In genomic region chr7:20220293-20220755, GRCh38 we compare ENCODE assay signal across 8 cellular contexts. TPM values are rescaled to one million over a fixed set of nuclear protein-coding genes. Genes with fewer than 3 reads are reported as not detected.
DNase-seq lines count a peak whose midpoint lies in the region; ATAC-seq and TF ChIP-seq lines count a peak whose summit lies in the region.

No MANE protein-coding gene starts in this region.

- CTCF ChIA-PET in activated CD8-positive, alpha-beta T cell treated with anti-CD3 and anti-CD28 coated beads for 36 hours (lab: Charles Lee) = no interaction called here
- CTCF ChIA-PET in activated CD8-positive, alpha-beta T cell treated with anti-CD3 and anti-CD28 coated beads, Interleukin-2, amount 10 ng/mL, durations not matched to agents 7 days and 5 days (lab: Charles Lee) = no interaction called here
- CTCF ChIA-PET in GM10248 (lab: Yijun Ruan, JAX) = interaction anchor here (0.7 to 8.1 kb wide), 13 partner anchors 11 to 238 kb away, joined by 3 to 85 read pairs (median 5); no protein-coding TSS in a partner anchor

- H3K27me3 ChIP-seq in transverse colon = no peaks in the 10 kb centered on the region

- no peak for TF ChIP-seq CTCF in activated CD8-positive, alpha-beta T cell treated with anti-CD3 and anti-CD28 coated beads for 36 hours (IDR thresholded peaks at IDR 0.05)
- TF ChIP-seq CTCF in transverse colon (IDR thresholded peaks at IDR 0.05) (no peak), GM10248 (IDR thresholded peaks at IDR 0.05; ENCODE audit: control extremely low read depth, extremely low read depth, low read depth, missing control alignments) (no peak)

- POLR2A ChIA-PET in activated CD8-positive, alpha-beta T cell treated with anti-CD3 and anti-CD28 coated beads for 36 hours (lab: Charles Lee) = no interaction called here
- POLR2A ChIA-PET in activated CD8-positive, alpha-beta T cell treated with anti-CD3 and anti-CD28 coated beads, Interleukin-2, amount 10 ng/mL, durations not matched to agents 7 days and 5 days (lab: Charles Lee) = no interaction called here
- POLR2A ChIA-PET in GM10248 (lab: Yijun Ruan, JAX) = interaction anchor here (0.8 to 3.7 kb wide), 7 partner anchors 12 to 110 kb away, joined by 3 to 45 read pairs (median 5); partner anchors contain the start of gene ITGB8

- no peak for TF ChIP-seq EP300 in transverse colon (IDR thresholded peaks at IDR 0.05; ENCODE audit: low read depth)

- ATAC-seq in activated CD8-positive, alpha-beta T cell treated with anti-CD3 and anti-CD28 coated beads for 36 hours = peak; percentile 18
- no peak for ATAC-seq in activated CD8-positive, alpha-beta T cell treated with anti-CD3 and anti-CD28 coated beads, Interleukin-2, amount 10 ng/mL, durations not matched to agents 7 days and 5 days
- peak; percentile 3 for ATAC-seq in HG03442 (IDR thresholded peaks at IDR 0.05; ENCODE audit: unreplicated experiment)

- peaks cover 8% of the 10 kb centered on the region for H3K27me3 Mint-ChIP-seq in activated CD8-positive, alpha-beta T cell treated with anti-CD3 and anti-CD28 coated beads for 36 hours
- peaks cover 3% of the 10 kb centered on the region for H3K27me3 Mint-ChIP-seq in activated CD8-positive, alpha-beta T cell treated with anti-CD3 and anti-CD28 coated beads, Interleukin-2, amount 10 ng/mL, durations not matched to agents 7 days and 5 days (ENCODE audit: low read depth)
- H3K27me3 Mint-ChIP-seq in dendritic cell treated with granulocyte-macrophage colony-stimulating factor and Interleukin-4, amounts not matched to agents 40 ng/mL and 50 ng/mL, for 4 days = no peaks in the 10 kb centered on the region

- H3K9me3 Mint-ChIP-seq in activated CD8-positive, alpha-beta T cell treated with anti-CD3 and anti-CD28 coated beads for 36 hours = no peaks in the 10 kb centered on the region
- H3K9me3 Mint-ChIP-seq in activated CD8-positive, alpha-beta T cell treated with anti-CD3 and anti-CD28 coated beads, Interleukin-2, amount 10 ng/mL, durations not matched to agents 7 days and 5 days (ENCODE audit: insufficient read depth) = no peaks in the 10 kb centered on the region
- peaks cover 8% of the 10 kb centered on the region for H3K9me3 Mint-ChIP-seq in dendritic cell treated with granulocyte-macrophage colony-stimulating factor and Interleukin-4, amounts not matched to agents 40 ng/mL and 50 ng/mL, for 4 days

- in situ Hi-C loops in transverse colon (cut with MboI; ENCODE audit: low pct_ligation_motif_present in 1 of 4, low pct_unique_long_range_greater_than_20kb in 1 of 4, low sequenced_read_pairs in 3 of 4) = no loop called here

- H3K4me1 ChIP-seq in transverse colon = peaks cover 23 to 49% (median 29%) of the 10 kb centered on the region in 4 donors

- H3K4me1 Mint-ChIP-seq in activated CD8-positive, alpha-beta T cell treated with anti-CD3 and anti-CD28 coated beads for 36 hours (ENCODE audit: low read depth) = peaks cover 16% of the 10 kb centered on the region
- H3K4me1 Mint-ChIP-seq in activated CD8-positive, alpha-beta T cell treated with anti-CD3 and anti-CD28 coated beads, Interleukin-2, amount 10 ng/mL, durations not matched to agents 7 days and 5 days (ENCODE audit: low read depth) = peaks cover 5% of the 10 kb centered on the region
- peaks cover 50% of the 10 kb centered on the region for H3K4me1 Mint-ChIP-seq in dendritic cell treated with granulocyte-macrophage colony-stimulating factor and Interleukin-4, amounts not matched to agents 40 ng/mL and 50 ng/mL, for 4 days (ENCODE audit: low read depth)

- no peak overlapping the region for H3K4me3 ChIP-seq in transverse colon

- H3K9me3 ChIP-seq in transverse colon = no peaks in the 10 kb centered on the region

- TF ChIP-seq POLR2A in transverse colon (IDR thresholded peaks at IDR 0.05) = no peak

- H3K27ac ChIP-seq in transverse colon = peak overlapping the region; percentile 85 to 88 (median 85)

- peak overlapping the region; percentile 67 for H3K27ac Mint-ChIP-seq in activated CD8-positive, alpha-beta T cell treated with anti-CD3 and anti-CD28 coated beads for 36 hours
- H3K27ac Mint-ChIP-seq in activated CD8-positive, alpha-beta T cell treated with anti-CD3 and anti-CD28 coated beads, Interleukin-2, amount 10 ng/mL, durations not matched to agents 7 days and 5 days = no peak overlapping the region
- H3K27ac Mint-ChIP-seq in dendritic cell treated with granulocyte-macrophage colony-stimulating factor and Interleukin-4, amounts not matched to agents 40 ng/mL and 50 ng/mL, for 4 days = peak overlapping the region; percentile 91

- no peak overlapping the region for H3K4me3 Mint-ChIP-seq in activated CD8-positive, alpha-beta T cell treated with anti-CD3 and anti-CD28 coated beads for 36 hours
- H3K4me3 Mint-ChIP-seq in activated CD8-positive, alpha-beta T cell treated with anti-CD3 and anti-CD28 coated beads, Interleukin-2, amount 10 ng/mL, durations not matched to agents 7 days and 5 days = no peak overlapping the region
- H3K4me3 Mint-ChIP-seq in dendritic cell treated with granulocyte-macrophage colony-stimulating factor and Interleukin-4, amounts not matched to agents 40 ng/mL and 50 ng/mL, for 4 days = no peak overlapping the region

- no peaks in the 10 kb centered on the region for H3K36me3 Mint-ChIP-seq in activated CD8-positive, alpha-beta T cell treated with anti-CD3 and anti-CD28 coated beads for 36 hours (ENCODE audit: low read depth)
- H3K36me3 Mint-ChIP-seq in activated CD8-positive, alpha-beta T cell treated with anti-CD3 and anti-CD28 coated beads, Interleukin-2, amount 10 ng/mL, durations not matched to agents 7 days and 5 days (ENCODE audit: low read depth) = no peaks in the 10 kb centered on the region
- H3K36me3 Mint-ChIP-seq in dendritic cell treated with granulocyte-macrophage colony-stimulating factor and Interleukin-4, amounts not matched to agents 40 ng/mL and 50 ng/mL, for 4 days (ENCODE audit: low read depth) = no peaks in the 10 kb centered on the region

- intact Hi-C loops in activated CD8-positive, alpha-beta T cell treated with anti-CD3 and anti-CD28 coated beads for 36 hours (cut with micrococcal nuclease) = no loop called here
- intact Hi-C loops in dendritic cell treated with granulocyte-macrophage colony-stimulating factor and Interleukin-4, amounts not matched to agents 40 ng/mL and 50 ng/mL, for 4 days (cut with micrococcal nuclease) = loop anchor here (5.0 kb wide), 1 partner anchor 82 kb away; no protein-coding TSS in a partner anchor
- intact Hi-C loops in transverse colon (cut with DNase I; ENCODE audit: low total_unique reads) = no loop called here

- 42 to 46% methylated on average over 2 to 3 of the region's 3 CpGs for WGBS in transverse colon (ENCODE audit: low coverage in 1 of 2), 2 donors

- DNase-seq in activated CD8-positive, alpha-beta T cell treated with anti-CD3 and anti-CD28 coated beads for 36 hours = no peak
- no peak for DNase-seq in activated CD8-positive, alpha-beta T cell treated with anti-CD3 and anti-CD28 coated beads, Interleukin-2, amount 10 ng/mL, durations not matched to agents 7 days and 5 days
- DNase-seq in transverse colon = no peak
- DNase-seq in GM10248 (ENCODE audit: extremely low spot score) = no peak
- no peak for DNase-seq in HuH-7.5 (ENCODE audit: low spot score)
- DNase-seq in NK-92 treated with Interleukin-12 subunit alpha and Interleukin-12 subunit beta, amount 100 ng/mL, for 24 hours (lab: John Stamatoyannopoulos, UW) = no peak

- H3K36me3 ChIP-seq in transverse colon = no peaks in the 10 kb centered on the region

RNA-seq across cellular contexts. Expression of gene MACC1, which starts 3.1 kb away (rescaled TPM):
- total RNA-seq in activated CD8-positive, alpha-beta T cell treated with anti-CD3 and anti-CD28 coated beads for 36 hours = under 1 TPM; 0.14 to 0.38 TPM
- under 1 TPM; 0.39 to 0.55 TPM for total RNA-seq in activated CD8-positive, alpha-beta T cell treated with anti-CD3 and anti-CD28 coated beads, Interleukin-2, amount 10 ng/mL, durations not matched to agents 7 days and 5 days
- total RNA-seq in transverse colon = 1 to 10 TPM; 5.2 to 9.8 (median 7.2) TPM

Comparison
In these comparisons a context has a peak if more than half of its experiments do, and no peak if none do; other contexts are left out.
1. RNA of gene MACC1, which starts 3.1 kb away (total RNA-seq): 5.2 to 9.8 TPM in transverse colon; 0.39 to 0.55 TPM in activated CD8-positive, alpha-beta T cell treated with anti-CD3 and anti-CD28 coated beads, Interleukin-2, amount 10 ng/mL, durations not matched to agents 7 days and 5 days and 0.14 to 0.38 TPM in activated CD8-positive, alpha-beta T cell treated with anti-CD3 and anti-CD28 coated beads for 36 hours; every median in the first group is over 4 times any median in the second.